1 cellular context compared by ENCODE assay signal in the genomic region with DNA sequence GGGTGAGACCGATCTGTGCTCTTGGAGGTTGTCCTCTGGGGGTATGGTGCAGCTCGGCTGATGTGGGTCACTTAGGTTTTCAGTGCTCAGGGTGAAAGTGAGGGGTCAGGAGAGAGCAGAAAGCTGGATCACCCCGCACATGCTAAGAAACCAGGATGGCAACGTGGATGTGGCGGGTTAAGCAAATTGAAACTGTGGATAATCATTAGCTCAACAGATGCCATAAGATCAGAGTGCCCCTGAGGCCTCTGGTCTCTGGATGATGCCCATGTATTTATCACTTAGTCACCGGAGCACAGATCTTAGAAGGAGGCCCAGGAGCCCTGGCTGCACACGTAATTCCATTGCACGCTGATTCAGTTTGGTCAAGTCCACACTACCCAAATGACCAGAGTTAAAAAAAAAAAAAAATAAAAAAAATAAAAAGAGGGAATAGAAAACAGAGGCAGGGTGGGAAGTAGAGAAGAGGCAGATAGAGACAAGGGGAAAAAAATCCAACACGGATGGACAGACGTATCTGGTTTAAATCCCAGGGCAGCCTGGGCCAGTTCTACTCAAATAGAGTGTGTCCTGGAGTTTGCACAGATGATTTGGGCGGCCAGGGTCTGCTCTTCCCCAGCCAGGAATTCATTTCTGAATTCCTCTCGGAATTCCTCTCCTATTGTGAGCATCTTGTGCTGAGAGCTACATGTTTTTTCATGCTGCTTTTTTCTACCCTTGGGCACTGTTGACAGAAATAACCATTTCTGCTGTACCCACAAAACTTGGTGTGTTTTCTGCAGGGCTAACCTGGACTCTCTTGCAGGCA.
A peak's percentile ranks its signal among the peaks of the same experiment; 100 is the strongest.
TF ChIP-seq lines count a peak whose summit lies in the region.

No MANE protein-coding gene starts in this region.

TF ChIP-seq in HepG2, 621 proteins besides CTCF, POLR2A, EP300 and RAD21 (continued from another document and continues in another):
- TF ChIP-seq, protein P1, sequence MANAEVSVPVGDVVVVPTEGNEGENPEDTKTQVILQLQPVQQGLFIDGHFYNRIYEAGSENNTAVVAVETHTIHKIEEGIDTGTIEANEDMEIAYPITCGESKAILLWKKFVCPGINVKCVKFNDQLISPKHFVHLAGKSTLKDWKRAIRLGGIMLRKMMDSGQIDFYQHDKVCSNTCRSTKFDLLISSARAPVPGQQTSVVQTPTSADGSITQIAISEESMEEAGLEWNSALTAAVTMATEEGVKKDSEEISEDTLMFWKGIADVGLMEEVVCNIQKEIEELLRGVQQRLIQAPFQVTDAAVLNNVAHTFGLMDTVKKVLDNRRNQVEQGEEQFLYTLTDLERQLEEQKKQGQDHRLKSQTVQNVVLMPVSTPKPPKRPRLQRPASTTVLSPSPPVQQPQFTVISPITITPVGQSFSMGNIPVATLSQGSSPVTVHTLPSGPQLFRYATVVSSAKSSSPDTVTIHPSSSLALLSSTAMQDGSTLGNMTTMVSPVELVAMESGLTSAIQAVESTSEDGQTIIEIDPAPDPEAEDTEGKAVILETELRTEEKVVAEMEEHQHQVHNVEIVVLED (CRISPR knock-in tag; IDR thresholded peaks at IDR 0.05; ENCODE audit: borderline replicate concordance), result no peak; the same call in 1 of the 2 replicates
- TF ChIP-seq THAP11 (CRISPR knock-in tag; IDR thresholded peaks at IDR 0.05) (0 out of 2 replicates have a peak, but pooled peaks have one; percentile 11), FOXK1 (CRISPR knock-in tag; IDR thresholded peaks at IDR 0.05; ENCODE audit: borderline replicate concordance, low read depth) (no peak), RFX3 (CRISPR knock-in tag; IDR thresholded peaks at IDR 0.05) (no peak), ZEB1 (IDR thresholded peaks at IDR 0.05; ENCODE audit: insufficient replicate concordance, low read depth) (no peak), TCF12 (IDR thresholded peaks at IDR 0.05) (no peak), TCF12 (CRISPR knock-in tag; IDR thresholded peaks at IDR 0.05) (no peak), SP140L (CRISPR knock-in tag; IDR thresholded peaks at IDR 0.05; ENCODE audit: borderline replicate concordance) (no peak), ZNF773 (CRISPR knock-in tag; IDR thresholded peaks at IDR 0.05; ENCODE audit: borderline replicate concordance) (no peak), MTF2 (CRISPR knock-in tag; IDR thresholded peaks at IDR 0.05; ENCODE audit: borderline replicate concordance) (no peak), RARG (CRISPR knock-in tag; IDR thresholded peaks at IDR 0.05; ENCODE audit: low read depth) (no peak), NONO (IDR thresholded peaks at IDR 0.05) (no peak), NONO (CRISPR knock-in tag; conservative IDR thresholded peaks at IDR 0.05) (no peak), ZNF20 (CRISPR knock-in tag; IDR thresholded peaks at IDR 0.05) (no peak), NR2C2 (CRISPR knock-in tag; IDR thresholded peaks at IDR 0.05; ENCODE audit: borderline replicate concordance) (peak; percentile 28; the same call in 1 of the 2 replicates), MXI1 (IDR thresholded peaks at IDR 0.05; ENCODE audit: borderline replicate concordance, low read depth, low read length) (peak; percentile 60; the same call in 1 of the 3 replicates), SMARCE1 (IDR thresholded peaks at IDR 0.05; ENCODE audit: borderline replicate concordance) (no peak), ZNF441 (CRISPR knock-in tag; IDR thresholded peaks at IDR 0.05; ENCODE audit: borderline replicate concordance) (no peak), ATF1 (CRISPR knock-in tag; IDR thresholded peaks at IDR 0.05) (no peak), CCDC6 (CRISPR knock-in tag; IDR thresholded peaks at IDR 0.05) (no peak), ZNF317 (CRISPR knock-in tag; IDR thresholded peaks at IDR 0.05) (no peak), ZNF33A (CRISPR knock-in tag; IDR thresholded peaks at IDR 0.05; ENCODE audit: borderline replicate concordance) (no peak), KDM5B (CRISPR knock-in tag; IDR thresholded peaks at IDR 0.05; ENCODE audit: borderline replicate concordance) (no peak), HCFC1 (IDR thresholded peaks at IDR 0.05; ENCODE audit: low read depth, low read length) (no peak)
- TF ChIP-seq, protein P2, sequence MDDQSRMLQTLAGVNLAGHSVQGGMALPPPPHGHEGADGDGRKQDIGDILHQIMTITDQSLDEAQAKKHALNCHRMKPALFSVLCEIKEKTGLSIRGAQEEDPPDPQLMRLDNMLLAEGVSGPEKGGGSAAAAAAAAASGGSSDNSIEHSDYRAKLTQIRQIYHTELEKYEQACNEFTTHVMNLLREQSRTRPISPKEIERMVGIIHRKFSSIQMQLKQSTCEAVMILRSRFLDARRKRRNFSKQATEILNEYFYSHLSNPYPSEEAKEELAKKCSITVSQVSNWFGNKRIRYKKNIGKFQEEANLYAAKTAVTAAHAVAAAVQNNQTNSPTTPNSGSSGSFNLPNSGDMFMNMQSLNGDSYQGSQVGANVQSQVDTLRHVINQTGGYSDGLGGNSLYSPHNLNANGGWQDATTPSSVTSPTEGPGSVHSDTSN (CRISPR knock-in tag; IDR thresholded peaks at IDR 0.05; ENCODE audit: borderline replicate concordance), result no peak
- TF ChIP-seq, protein P3, sequence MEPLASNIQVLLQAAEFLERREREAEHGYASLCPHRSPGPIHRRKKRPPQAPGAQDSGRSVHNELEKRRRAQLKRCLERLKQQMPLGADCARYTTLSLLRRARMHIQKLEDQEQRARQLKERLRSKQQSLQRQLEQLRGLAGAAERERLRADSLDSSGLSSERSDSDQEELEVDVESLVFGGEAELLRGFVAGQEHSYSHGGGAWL (CRISPR knock-in tag; IDR thresholded peaks at IDR 0.05), result no peak
- TF ChIP-seq, protein P4, sequence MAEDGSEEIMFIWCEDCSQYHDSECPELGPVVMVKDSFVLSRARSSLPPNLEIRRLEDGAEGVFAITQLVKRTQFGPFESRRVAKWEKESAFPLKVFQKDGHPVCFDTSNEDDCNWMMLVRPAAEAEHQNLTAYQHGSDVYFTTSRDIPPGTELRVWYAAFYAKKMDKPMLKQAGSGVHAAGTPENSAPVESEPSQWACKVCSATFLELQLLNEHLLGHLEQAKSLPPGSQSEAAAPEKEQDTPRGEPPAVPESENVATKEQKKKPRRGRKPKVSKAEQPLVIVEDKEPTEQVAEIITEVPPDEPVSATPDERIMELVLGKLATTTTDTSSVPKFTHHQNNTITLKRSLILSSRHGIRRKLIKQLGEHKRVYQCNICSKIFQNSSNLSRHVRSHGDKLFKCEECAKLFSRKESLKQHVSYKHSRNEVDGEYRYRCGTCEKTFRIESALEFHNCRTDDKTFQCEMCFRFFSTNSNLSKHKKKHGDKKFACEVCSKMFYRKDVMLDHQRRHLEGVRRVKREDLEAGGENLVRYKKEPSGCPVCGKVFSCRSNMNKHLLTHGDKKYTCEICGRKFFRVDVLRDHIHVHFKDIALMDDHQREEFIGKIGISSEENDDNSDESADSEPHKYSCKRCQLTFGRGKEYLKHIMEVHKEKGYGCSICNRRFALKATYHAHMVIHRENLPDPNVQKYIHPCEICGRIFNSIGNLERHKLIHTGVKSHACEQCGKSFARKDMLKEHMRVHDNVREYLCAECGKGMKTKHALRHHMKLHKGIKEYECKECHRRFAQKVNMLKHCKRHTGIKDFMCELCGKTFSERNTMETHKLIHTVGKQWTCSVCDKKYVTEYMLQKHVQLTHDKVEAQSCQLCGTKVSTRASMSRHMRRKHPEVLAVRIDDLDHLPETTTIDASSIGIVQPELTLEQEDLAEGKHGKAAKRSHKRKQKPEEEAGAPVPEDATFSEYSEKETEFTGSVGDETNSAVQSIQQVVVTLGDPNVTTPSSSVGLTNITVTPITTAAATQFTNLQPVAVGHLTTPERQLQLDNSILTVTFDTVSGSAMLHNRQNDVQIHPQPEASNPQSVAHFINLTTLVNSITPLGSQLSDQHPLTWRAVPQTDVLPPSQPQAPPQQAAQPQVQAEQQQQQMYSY (CRISPR knock-in tag; IDR thresholded peaks at IDR 0.05), result peak; percentile 66
- TF ChIP-seq, protein P5, sequence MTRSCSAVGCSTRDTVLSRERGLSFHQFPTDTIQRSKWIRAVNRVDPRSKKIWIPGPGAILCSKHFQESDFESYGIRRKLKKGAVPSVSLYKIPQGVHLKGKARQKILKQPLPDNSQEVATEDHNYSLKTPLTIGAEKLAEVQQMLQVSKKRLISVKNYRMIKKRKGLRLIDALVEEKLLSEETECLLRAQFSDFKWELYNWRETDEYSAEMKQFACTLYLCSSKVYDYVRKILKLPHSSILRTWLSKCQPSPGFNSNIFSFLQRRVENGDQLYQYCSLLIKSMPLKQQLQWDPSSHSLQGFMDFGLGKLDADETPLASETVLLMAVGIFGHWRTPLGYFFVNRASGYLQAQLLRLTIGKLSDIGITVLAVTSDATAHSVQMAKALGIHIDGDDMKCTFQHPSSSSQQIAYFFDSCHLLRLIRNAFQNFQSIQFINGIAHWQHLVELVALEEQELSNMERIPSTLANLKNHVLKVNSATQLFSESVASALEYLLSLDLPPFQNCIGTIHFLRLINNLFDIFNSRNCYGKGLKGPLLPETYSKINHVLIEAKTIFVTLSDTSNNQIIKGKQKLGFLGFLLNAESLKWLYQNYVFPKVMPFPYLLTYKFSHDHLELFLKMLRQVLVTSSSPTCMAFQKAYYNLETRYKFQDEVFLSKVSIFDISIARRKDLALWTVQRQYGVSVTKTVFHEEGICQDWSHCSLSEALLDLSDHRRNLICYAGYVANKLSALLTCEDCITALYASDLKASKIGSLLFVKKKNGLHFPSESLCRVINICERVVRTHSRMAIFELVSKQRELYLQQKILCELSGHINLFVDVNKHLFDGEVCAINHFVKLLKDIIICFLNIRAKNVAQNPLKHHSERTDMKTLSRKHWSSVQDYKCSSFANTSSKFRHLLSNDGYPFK (CRISPR knock-in tag; IDR thresholded peaks at IDR 0.05; ENCODE audit: borderline replicate concordance), result no peak
- TF ChIP-seq, protein P6, sequence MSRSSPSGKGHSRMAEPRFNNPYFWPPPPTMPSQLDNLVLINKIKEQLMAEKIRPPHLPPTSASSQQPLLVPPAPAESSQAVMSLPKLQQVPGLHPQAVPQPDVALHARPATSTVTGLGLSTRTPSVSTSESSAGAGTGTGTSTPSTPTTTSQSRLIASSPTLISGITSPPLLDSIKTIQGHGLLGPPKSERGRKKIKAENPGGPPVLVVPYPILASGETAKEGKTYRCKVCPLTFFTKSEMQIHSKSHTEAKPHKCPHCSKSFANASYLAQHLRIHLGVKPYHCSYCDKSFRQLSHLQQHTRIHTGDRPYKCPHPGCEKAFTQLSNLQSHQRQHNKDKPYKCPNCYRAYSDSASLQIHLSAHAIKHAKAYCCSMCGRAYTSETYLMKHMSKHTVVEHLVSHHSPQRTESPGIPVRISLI (CRISPR knock-in tag; IDR thresholded peaks at IDR 0.05; ENCODE audit: borderline replicate concordance), result 0 out of 2 replicates have a peak, but pooled peaks have one; percentile 26
- TF ChIP-seq, protein P7, sequence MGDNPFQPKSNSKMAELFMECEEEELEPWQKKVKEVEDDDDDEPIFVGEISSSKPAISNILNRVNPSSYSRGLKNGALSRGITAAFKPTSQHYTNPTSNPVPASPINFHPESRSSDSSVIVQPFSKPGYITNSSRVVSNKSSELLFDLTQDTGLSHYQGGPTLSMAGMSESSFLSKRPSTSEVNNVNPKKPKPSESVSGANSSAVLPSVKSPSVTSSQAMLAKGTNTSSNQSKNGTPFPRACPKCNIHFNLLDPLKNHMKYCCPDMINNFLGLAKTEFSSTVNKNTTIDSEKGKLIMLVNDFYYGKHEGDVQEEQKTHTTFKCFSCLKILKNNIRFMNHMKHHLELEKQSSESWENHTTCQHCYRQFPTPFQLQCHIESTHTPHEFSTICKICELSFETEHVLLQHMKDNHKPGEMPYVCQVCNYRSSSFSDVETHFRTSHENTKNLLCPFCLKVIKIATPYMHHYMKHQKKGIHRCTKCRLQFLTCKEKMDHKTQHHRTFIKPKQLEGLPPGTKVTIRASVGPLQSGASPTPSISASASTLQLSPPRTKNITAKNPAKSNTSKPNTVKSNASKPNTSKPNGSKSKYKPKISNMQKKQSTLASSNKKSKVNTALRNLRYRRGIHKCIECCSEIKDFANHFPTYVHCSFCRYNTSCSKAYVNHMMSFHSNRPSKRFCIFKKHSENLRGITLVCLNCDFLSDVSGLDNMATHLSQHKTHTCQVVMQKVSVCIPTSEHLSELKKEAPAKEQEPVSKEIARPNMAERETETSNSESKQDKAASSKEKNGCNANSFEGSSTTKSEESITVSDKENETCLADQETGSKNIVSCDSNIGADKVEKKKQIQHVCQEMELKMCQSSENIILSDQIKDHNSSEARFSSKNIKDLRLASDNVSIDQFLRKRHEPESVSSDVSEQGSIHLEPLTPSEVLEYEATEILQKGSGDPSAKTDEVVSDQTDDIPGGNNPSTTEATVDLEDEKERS (CRISPR knock-in tag; IDR thresholded peaks at IDR 0.05), result no peak
- TF ChIP-seq, protein P8, sequence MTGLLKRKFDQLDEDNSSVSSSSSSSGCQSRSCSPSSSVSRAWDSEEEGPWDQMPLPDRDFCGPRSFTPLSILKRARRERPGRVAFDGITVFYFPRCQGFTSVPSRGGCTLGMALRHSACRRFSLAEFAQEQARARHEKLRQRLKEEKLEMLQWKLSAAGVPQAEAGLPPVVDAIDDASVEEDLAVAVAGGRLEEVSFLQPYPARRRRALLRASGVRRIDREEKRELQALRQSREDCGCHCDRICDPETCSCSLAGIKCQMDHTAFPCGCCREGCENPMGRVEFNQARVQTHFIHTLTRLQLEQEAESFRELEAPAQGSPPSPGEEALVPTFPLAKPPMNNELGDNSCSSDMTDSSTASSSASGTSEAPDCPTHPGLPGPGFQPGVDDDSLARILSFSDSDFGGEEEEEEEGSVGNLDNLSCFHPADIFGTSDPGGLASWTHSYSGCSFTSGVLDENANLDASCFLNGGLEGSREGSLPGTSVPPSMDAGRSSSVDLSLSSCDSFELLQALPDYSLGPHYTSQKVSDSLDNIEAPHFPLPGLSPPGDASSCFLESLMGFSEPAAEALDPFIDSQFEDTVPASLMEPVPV (CRISPR knock-in tag; IDR thresholded peaks at IDR 0.05), result no peak
- TF ChIP-seq, protein P9, sequence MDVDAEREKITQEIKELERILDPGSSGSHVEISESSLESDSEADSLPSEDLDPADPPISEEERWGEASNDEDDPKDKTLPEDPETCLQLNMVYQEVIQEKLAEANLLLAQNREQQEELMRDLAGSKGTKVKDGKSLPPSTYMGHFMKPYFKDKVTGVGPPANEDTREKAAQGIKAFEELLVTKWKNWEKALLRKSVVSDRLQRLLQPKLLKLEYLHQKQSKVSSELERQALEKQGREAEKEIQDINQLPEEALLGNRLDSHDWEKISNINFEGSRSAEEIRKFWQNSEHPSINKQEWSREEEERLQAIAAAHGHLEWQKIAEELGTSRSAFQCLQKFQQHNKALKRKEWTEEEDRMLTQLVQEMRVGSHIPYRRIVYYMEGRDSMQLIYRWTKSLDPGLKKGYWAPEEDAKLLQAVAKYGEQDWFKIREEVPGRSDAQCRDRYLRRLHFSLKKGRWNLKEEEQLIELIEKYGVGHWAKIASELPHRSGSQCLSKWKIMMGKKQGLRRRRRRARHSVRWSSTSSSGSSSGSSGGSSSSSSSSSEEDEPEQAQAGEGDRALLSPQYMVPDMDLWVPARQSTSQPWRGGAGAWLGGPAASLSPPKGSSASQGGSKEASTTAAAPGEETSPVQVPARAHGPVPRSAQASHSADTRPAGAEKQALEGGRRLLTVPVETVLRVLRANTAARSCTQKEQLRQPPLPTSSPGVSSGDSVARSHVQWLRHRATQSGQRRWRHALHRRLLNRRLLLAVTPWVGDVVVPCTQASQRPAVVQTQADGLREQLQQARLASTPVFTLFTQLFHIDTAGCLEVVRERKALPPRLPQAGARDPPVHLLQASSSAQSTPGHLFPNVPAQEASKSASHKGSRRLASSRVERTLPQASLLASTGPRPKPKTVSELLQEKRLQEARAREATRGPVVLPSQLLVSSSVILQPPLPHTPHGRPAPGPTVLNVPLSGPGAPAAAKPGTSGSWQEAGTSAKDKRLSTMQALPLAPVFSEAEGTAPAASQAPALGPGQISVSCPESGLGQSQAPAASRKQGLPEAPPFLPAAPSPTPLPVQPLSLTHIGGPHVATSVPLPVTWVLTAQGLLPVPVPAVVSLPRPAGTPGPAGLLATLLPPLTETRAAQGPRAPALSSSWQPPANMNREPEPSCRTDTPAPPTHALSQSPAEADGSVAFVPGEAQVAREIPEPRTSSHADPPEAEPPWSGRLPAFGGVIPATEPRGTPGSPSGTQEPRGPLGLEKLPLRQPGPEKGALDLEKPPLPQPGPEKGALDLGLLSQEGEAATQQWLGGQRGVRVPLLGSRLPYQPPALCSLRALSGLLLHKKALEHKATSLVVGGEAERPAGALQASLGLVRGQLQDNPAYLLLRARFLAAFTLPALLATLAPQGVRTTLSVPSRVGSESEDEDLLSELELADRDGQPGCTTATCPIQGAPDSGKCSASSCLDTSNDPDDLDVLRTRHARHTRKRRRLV (CRISPR knock-in tag; IDR thresholded peaks at IDR 0.05), result no peak
